ENCODE assay signal across 26 cellular contexts in genomic region chr5:97541864-97542263, GRCh38.
DNase-seq lines count a peak whose midpoint lies in the region; ATAC-seq, FAIRE-seq and TF ChIP-seq lines count a peak whose summit lies in the region.
"Had no signal": no experiment of that assay in that cellular context is flagged by ENCODE, and none has a peak within 500 bp of the region (broad histone marks: within the 10 kb centered on the region; RNA-seq: fewer than 3 reads in every experiment).

No MANE protein-coding gene starts in this region.

- H4K20me1 ChIP-seq in mammary epithelial cell (ENCODE audit: insufficient read depth, low read length) = no peaks in the 10 kb centered on the region
- H4K20me1 ChIP-seq: BLaER1 had no signal

- CTCF ChIA-PET in mammary epithelial cell (lab: Charles Lee; ENCODE audit: low non-redundant PET) = no interaction called here

- no peaks in the 10 kb centered on the region for H3K36me3 ChIP-seq in kidney (ENCODE audit: control insufficient read depth in 1 of 2, insufficient read depth in 2 of 2, low read length in 2 of 2)
- no peaks in the 10 kb centered on the region for H3K36me3 ChIP-seq in upper lobe of right lung
- H3K36me3 ChIP-seq in mammary epithelial cell (ENCODE audit: insufficient read depth, low read length) = no peaks in the 10 kb centered on the region
- H3K36me3 ChIP-seq: BE2C, BLaER1 had no signal

- H3K9me3 ChIP-seq in kidney (ENCODE audit: control insufficient read depth in 1 of 2, low read length in 2 of 2) (no peaks in the 10 kb centered on the region), upper lobe of right lung (no peaks in the 10 kb centered on the region), mammary epithelial cell (replicated peaks; ENCODE audit: insufficient read depth, low read length) (no peaks in the 10 kb centered on the region)
- H3K9me3 ChIP-seq: A549, BE2C, BLaER1 had no signal

- dilution Hi-C loops in mammary epithelial cell (cut with HindIII; ENCODE audit: low sequenced_read_pairs) = no loop called here

- H3K4me1 ChIP-seq in kidney (ENCODE audit: control insufficient read depth in 1 of 2, insufficient read depth in 1 of 2, low read depth in 1 of 2, low read length in 2 of 2) (no peaks in the 10 kb centered on the region), upper lobe of right lung (no peaks in the 10 kb centered on the region), mammary epithelial cell (ENCODE audit: insufficient read depth, low read length) (no peaks in the 10 kb centered on the region)
- H3K4me1 ChIP-seq: A549, BE2C, BLaER1 had no signal

- TF ChIP-seq CTCF in chondrocyte (IDR thresholded peaks at IDR 0.05) (no peak), kidney (IDR thresholded peaks at IDR 0.05; ENCODE audit: borderline replicate concordance, extremely low read depth, insufficient read depth) (no peak), upper lobe of right lung (IDR thresholded peaks at IDR 0.05) (no peak), mammary epithelial cell (conservative IDR thresholded peaks at IDR 0.05 in 1 of 2, IDR thresholded peaks at IDR 0.05 in 1 of 2; ENCODE audit: extremely low read depth in 1 of 2, insufficient read depth in 1 of 2, low read depth in 1 of 2, low read length in 2 of 2) (no peak)

- peak; percentile 84 for DNase-seq in chondrocyte (ENCODE audit: low spot score)
- peak; percentile 52 for DNase-seq in kidney
- peak; percentile 58 for DNase-seq in upper lobe of right lung
- DNase-seq in T-helper 1 cell = no peak
- DNase-seq in mammary epithelial cell = no peak
- DNase-seq in 8988T = no peak
- DNase-seq: BE2C; C1 segment of cervical spinal cord; CD4-positive, CD25-positive, alpha-beta regulatory T cell; CD8-positive, alpha-beta memory T cell; COR-L47; DMS 273 treated with DMSO at 0.1 percent for 48 hours; DMS153; DMS53; DMS79; DND-41; EL; GDM1 had no signal

- H3K9ac ChIP-seq in kidney (ENCODE audit: low read length in 2 of 2) (no peak overlapping the region), mammary epithelial cell (ENCODE audit: insufficient read depth, low read length) (no peak overlapping the region)
- H3K9ac ChIP-seq: BLaER1 had no signal

- WGBS in mammary epithelial cell (ENCODE audit: low coverage, missing lambda C conversion rate) = 92% methylated on average over 8 of the region's 20 CpGs

- H3K4me1 Mint-ChIP-seq in chondrocyte (ENCODE audit: low read depth) = no peaks in the 10 kb centered on the region
- H3K4me1 Mint-ChIP-seq in stimulated activated memory B cell treated with anti-CD40 and anti-IgM and Interleukin-4, amounts not matched to agents 10 μg/mL and 1 μg/mL and 100 μg/mL, for 72 hours = no peaks in the 10 kb centered on the region
- H3K4me1 Mint-ChIP-seq: CD14-positive monocyte; CD8-positive, alpha-beta memory T cell had no signal

- H3K79me2 ChIP-seq in mammary epithelial cell (ENCODE audit: insufficient read depth, low read length) = no peaks in the 10 kb centered on the region

- H3K4me3 Mint-ChIP-seq in chondrocyte (ENCODE audit: unreplicated experiment) = no peak overlapping the region
- H3K4me3 Mint-ChIP-seq in stimulated activated memory B cell treated with anti-CD40 and anti-IgM and Interleukin-4, amounts not matched to agents 10 μg/mL and 1 μg/mL and 100 μg/mL, for 72 hours = no peak overlapping the region
- H3K4me3 Mint-ChIP-seq: CD14-positive monocyte; CD4-positive, alpha-beta memory T cell; CD4-positive, CD25-positive, alpha-beta regulatory T cell; CD8-positive, alpha-beta memory T cell had no signal

- peak; percentile 27 for ATAC-seq in stimulated activated memory B cell treated with anti-CD40 and anti-IgM and Interleukin-4, amounts not matched to agents 10 μg/mL and 1 μg/mL and 100 μg/mL, for 72 hours
- ATAC-seq in upper lobe of right lung = no peak
- ATAC-seq: A549, GM12878 had no signal

- no peak overlapping the region for H3K27ac ChIP-seq in kidney (ENCODE audit: low read depth in 2 of 2, low read length in 2 of 2)
- no peak overlapping the region for H3K27ac ChIP-seq in upper lobe of right lung
- no peak overlapping the region for H3K27ac ChIP-seq in mammary epithelial cell (ENCODE audit: insufficient read depth, low read depth, low read length)
- H3K27ac ChIP-seq: A549, BLaER1 had no signal

- intact Hi-C loops in kidney (cut with DNase I) (no loop called here), upper lobe of right lung (cut with DNase I) (no loop called here), mammary epithelial cell (cut with micrococcal nuclease) (no loop called here)

- BruUV-seq in mammary epithelial cell (replicated peaks; lab: Mats Ljungman, UMichigan) = no TSS peak

- no peaks in the 10 kb centered on the region for H3K36me3 Mint-ChIP-seq in chondrocyte (ENCODE audit: low read depth)
- H3K36me3 Mint-ChIP-seq in stimulated activated memory B cell treated with anti-CD40 and anti-IgM and Interleukin-4, amounts not matched to agents 10 μg/mL and 1 μg/mL and 100 μg/mL, for 72 hours = no peaks in the 10 kb centered on the region
- H3K36me3 Mint-ChIP-seq: CD14-positive monocyte; CD4-positive, alpha-beta memory T cell; CD4-positive, CD25-positive, alpha-beta regulatory T cell; CD8-positive, alpha-beta memory T cell had no signal

- H3K27me3 ChIP-seq in upper lobe of right lung = no peaks in the 10 kb centered on the region
- no peaks in the 10 kb centered on the region for H3K27me3 ChIP-seq in mammary epithelial cell (ENCODE audit: insufficient read depth, low read length)
- H3K27me3 ChIP-seq: BE2C, BLaER1 had no signal

- H2AFZ ChIP-seq in mammary epithelial cell (ENCODE audit: low read depth, low read length) = no peak overlapping the region

- H3K4me2 ChIP-seq in mammary epithelial cell (ENCODE audit: insufficient read depth, low read depth, low read length) = no peak overlapping the region
- H3K4me2 ChIP-seq: A549, BLaER1 had no signal

- in situ Hi-C loops in mammary epithelial cell (cut with MboI; ENCODE audit: low sequenced_read_pairs in 2 of 2) = no loop called here

- no peak overlapping the region for H3K27ac Mint-ChIP-seq in chondrocyte (ENCODE audit: unreplicated experiment)
- no peak overlapping the region for H3K27ac Mint-ChIP-seq in stimulated activated memory B cell treated with anti-CD40 and anti-IgM and Interleukin-4, amounts not matched to agents 10 μg/mL and 1 μg/mL and 100 μg/mL, for 72 hours
- H3K27ac Mint-ChIP-seq: CD14-positive monocyte; CD4-positive, alpha-beta memory T cell; CD8-positive, alpha-beta memory T cell had no signal

- no peak overlapping the region for H3K4me3 ChIP-seq in kidney (ENCODE audit: low read length in 2 of 2)
- H3K4me3 ChIP-seq in upper lobe of right lung = no peak overlapping the region
- H3K4me3 ChIP-seq in mammary epithelial cell (replicated peaks in 1 of 3; ENCODE audit: insufficient read depth in 1 of 3, low read depth in 2 of 3, low read length in 3 of 3) = no peak overlapping the region
- H3K4me3 ChIP-seq: A549, BLaER1, GM12878 had no signal

- FAIRE-seq in kidney (lab: Jason Lieb, UNC) = no peak
- FAIRE-seq: A549, GM12878, GM12892, GM18507 had no signal

- no peaks in the 10 kb centered on the region for H3K9me3 Mint-ChIP-seq in chondrocyte (ENCODE audit: low read depth)
- H3K9me3 Mint-ChIP-seq in stimulated activated memory B cell treated with anti-CD40 and anti-IgM and Interleukin-4, amounts not matched to agents 10 μg/mL and 1 μg/mL and 100 μg/mL, for 72 hours = no peaks in the 10 kb centered on the region
- H3K9me3 Mint-ChIP-seq: CD4-positive, alpha-beta memory T cell had no signal

- H3K27me3 Mint-ChIP-seq in chondrocyte (ENCODE audit: low read depth) = no peaks in the 10 kb centered on the region
- H3K27me3 Mint-ChIP-seq in stimulated activated memory B cell treated with anti-CD40 and anti-IgM and Interleukin-4, amounts not matched to agents 10 μg/mL and 1 μg/mL and 100 μg/mL, for 72 hours = peaks cover 11% of the 10 kb centered on the region
- H3K27me3 Mint-ChIP-seq: CD4-positive, alpha-beta memory T cell; CD4-positive, CD25-positive, alpha-beta regulatory T cell had no signal

Comparison
In these comparisons a context has a peak if more than half of its experiments do, and no peak if none do; other contexts are left out.
1. DNase-seq: peak in chondrocyte (single experiment), kidney (single experiment) and upper lobe of right lung (single experiment); none in T-helper 1 cell (0 of 5), mammary epithelial cell (single experiment) and 8988T (single experiment).